In genomic region chr20:62191781-62192559, GRCh38 we compare ENCODE assay signal across 22 cellular contexts. TPM values are rescaled to one million over a fixed set of nuclear protein-coding genes. Genes with fewer than 3 reads are reported as not detected.
"Had no signal": no experiment of that assay in that cellular context is flagged by ENCODE, and none has a peak within 500 bp of the region (broad histone marks: within the 10 kb centered on the region; RNA-seq: fewer than 3 reads in every experiment).

No MANE protein-coding gene starts in this region.

- H3K4me3 Mint-ChIP-seq: activated CD8-positive, alpha-beta T cell treated with anti-CD3 and anti-CD28 coated beads for 36 hours; activated naive CD4-positive, alpha-beta T cell treated with anti-CD3 and anti-CD28 coated beads, Interleukin-2, amount 50 U/mL, for 24 hours; activated T-cell treated with anti-CD3 and anti-CD28 coated beads, Interleukin-2, amount 50 U/mL, for 4 hours; natural killer cell treated with Interleukin-12 subunit alpha and Interleukin-12 subunit beta and Interleukin-15 and Interleukin-18, amount 100 ng/mL, for 72 hours; stimulated activated memory B cell treated with anti-CD40 and anti-IgM and Interleukin-4, amounts not matched to agents 10 μg/mL and 1 μg/mL and 100 μg/mL, for 72 hours; T-helper 1 cell treated with Interleukin-12 subunit alpha and Interleukin-12 subunit beta and Interleukin-4 antibody, amounts not matched to agents 30 μg/mL and 1 μg/mL, for 36 hours; WTC11 had no signal

- H3K36me3 ChIP-seq: colonic mucosa had no signal

- H3K9me3 ChIP-seq: colonic mucosa, thyroid gland had no signal

- ATAC-seq: activated CD8-positive, alpha-beta T cell treated with anti-CD3 and anti-CD28 coated beads for 36 hours; activated T-cell treated with anti-CD3 and anti-CD28 coated beads, Interleukin-2, amount 50 U/mL, for 4 hours; natural killer cell treated with Interleukin-12 subunit alpha and Interleukin-12 subunit beta and Interleukin-15 and Interleukin-18, amount 100 ng/mL, for 72 hours; stimulated activated memory B cell treated with anti-CD40 and anti-IgM and Interleukin-4, amounts not matched to agents 10 μg/mL and 1 μg/mL and 100 μg/mL, for 72 hours had no signal

- H3K27ac ChIP-seq: colonic mucosa, thyroid gland had no signal

- H3K27ac Mint-ChIP-seq: activated CD8-positive, alpha-beta T cell treated with anti-CD3 and anti-CD28 coated beads for 36 hours; activated naive CD4-positive, alpha-beta T cell treated with anti-CD3 and anti-CD28 coated beads, Interleukin-2, amount 50 U/mL, for 24 hours; natural killer cell treated with Interleukin-12 subunit alpha and Interleukin-12 subunit beta and Interleukin-15 and Interleukin-18, amount 100 ng/mL, for 72 hours; stimulated activated memory B cell treated with anti-CD40 and anti-IgM and Interleukin-4, amounts not matched to agents 10 μg/mL and 1 μg/mL and 100 μg/mL, for 72 hours; T-helper 1 cell treated with Interleukin-12 subunit alpha and Interleukin-12 subunit beta and Interleukin-4 antibody, amounts not matched to agents 30 μg/mL and 1 μg/mL, for 36 hours had no signal

- H3K27me3 Mint-ChIP-seq: activated CD8-positive, alpha-beta T cell treated with anti-CD3 and anti-CD28 coated beads for 36 hours; activated naive CD4-positive, alpha-beta T cell treated with anti-CD3 and anti-CD28 coated beads, Interleukin-2, amount 50 U/mL, for 24 hours; natural killer cell treated with Interleukin-12 subunit alpha and Interleukin-12 subunit beta and Interleukin-15 and Interleukin-18, amount 100 ng/mL, for 72 hours; stimulated activated memory B cell treated with anti-CD40 and anti-IgM and Interleukin-4, amounts not matched to agents 10 μg/mL and 1 μg/mL and 100 μg/mL, for 72 hours had no signal

- H3K27me3 ChIP-seq: colonic mucosa, thyroid gland had no signal

- DNase-seq: activated CD4-positive, alpha-beta T cell treated with anti-CD3 and anti-CD28 coated beads for 4 hours; activated CD8-positive, alpha-beta T cell treated with anti-CD3 and anti-CD28 coated beads for 36 hours; activated effector memory CD4-positive, alpha-beta T cell treated with Interleukin-2 at 50 U/mL for 16 hours; activated T-cell treated with anti-CD3 and anti-CD28 coated beads, Interleukin-2, amount 50 U/mL, for 4 hours; caudate nucleus; colonic mucosa; hippocampal formation; stimulated activated CD4-positive, alpha-beta T cell treated with anti-CD3 and anti-CD28 coated beads, Interleukin-12 subunit alpha, Interleukin-12 subunit beta, amount 100 ng/mL, for 4 hours; stimulated activated CD4-positive, alpha-beta T cell treated with anti-CD3 and anti-CD28 coated beads, Interleukin-2, amount 100 ng/mL, for 24 hours; thyroid gland had no signal

- H3K4me3 ChIP-seq: colonic mucosa, thyroid gland had no signal

- H3K4me1 ChIP-seq: colonic mucosa had no signal

- H3K9me3 Mint-ChIP-seq: activated CD8-positive, alpha-beta T cell treated with anti-CD3 and anti-CD28 coated beads for 36 hours; activated naive CD4-positive, alpha-beta T cell treated with anti-CD3 and anti-CD28 coated beads, Interleukin-2, amount 50 U/mL, for 24 hours; activated T-cell treated with anti-CD3 and anti-CD28 coated beads, Interleukin-2, amount 50 U/mL, for 4 hours; natural killer cell treated with Interleukin-12 subunit alpha and Interleukin-12 subunit beta and Interleukin-15 and Interleukin-18, amount 100 ng/mL, for 72 hours; stimulated activated memory B cell treated with anti-CD40 and anti-IgM and Interleukin-4, amounts not matched to agents 10 μg/mL and 1 μg/mL and 100 μg/mL, for 72 hours; T-helper 1 cell treated with Interleukin-12 subunit alpha and Interleukin-12 subunit beta and Interleukin-4 antibody, amounts not matched to agents 30 μg/mL and 1 μg/mL, for 36 hours; WTC11 had no signal

- H3K4me1 Mint-ChIP-seq: WTC11 had no signal

- FAIRE-seq: endometrium, urothelium cell line had no signal

RNA-seq across cellular contexts. Expression of gene HRH3, which starts 28.1 kb away (rescaled TPM):
- total RNA-seq: activated CD8-positive, alpha-beta T cell treated with anti-CD3 and anti-CD28 coated beads for 36 hours; activated T-cell treated with anti-CD3 and anti-CD28 coated beads, Interleukin-2, amount 50 U/mL, for 4 hours; colonic mucosa; kidney epithelial cell; lower leg skin; mesenteric fat pad; natural killer cell treated with Interleukin-12 subunit alpha and Interleukin-12 subunit beta and Interleukin-15 and Interleukin-18, amount 100 ng/mL, for 72 hours; omental fat pad; pulmonary artery endothelial cell; thyroid gland had no signal
